ENCODE assay signal across 8 cellular contexts in the genomic region with DNA sequence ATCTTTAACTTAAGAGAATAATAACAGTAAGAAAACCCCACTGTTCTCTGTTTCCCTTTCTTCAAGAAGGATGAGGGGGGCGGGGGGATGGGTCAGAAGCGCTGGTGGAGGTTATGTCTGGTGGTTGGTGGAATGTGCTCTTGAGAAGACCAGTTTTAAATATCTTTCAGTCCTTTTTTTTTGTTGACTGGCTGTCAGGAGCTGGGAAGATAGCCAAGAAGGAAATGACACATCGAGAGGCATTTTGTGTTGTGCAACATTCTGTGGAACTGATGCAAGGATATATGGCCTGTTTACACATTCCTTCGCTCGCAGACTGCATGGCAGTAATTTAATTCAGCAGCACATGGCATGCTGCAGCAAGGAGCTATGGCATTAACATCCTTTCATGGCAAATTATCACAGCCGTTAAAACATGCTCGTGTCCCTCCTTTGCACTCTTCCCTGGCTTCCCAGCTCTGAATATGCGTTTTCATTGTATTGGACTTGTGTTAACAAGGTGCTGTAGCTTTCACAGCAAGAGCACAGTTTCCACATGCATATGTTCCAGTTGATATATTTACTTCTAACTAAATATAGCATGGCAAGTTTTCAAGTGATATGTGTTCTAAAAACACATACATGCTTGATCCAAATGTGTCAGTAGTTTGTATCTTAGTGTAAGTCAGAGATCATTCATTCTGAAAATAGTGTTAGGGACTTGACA.
DNase-seq lines count a peak whose midpoint lies in the region; ATAC-seq and TF ChIP-seq lines count a peak whose summit lies in the region.

No MANE protein-coding gene starts in this region.

- H3K36me3 Mint-ChIP-seq in chondrocyte (ENCODE audit: low read depth) = peaks cover 6% of the 10 kb centered on the region

- peak; percentile 100 for ATAC-seq in left colon
- ATAC-seq in GM18520 (IDR thresholded peaks at IDR 0.05; ENCODE audit: unreplicated experiment) = no peak
- ATAC-seq in HG03378 (IDR thresholded peaks at IDR 0.05; ENCODE audit: unreplicated experiment) = no peak

- H3K4me1 Mint-ChIP-seq in chondrocyte (ENCODE audit: low read depth) = peaks cover 64% of the 10 kb centered on the region

- TF ChIP-seq CTCF in BJ (IDR thresholded peaks at IDR 0.05; ENCODE audit: insufficient read depth, low read depth, low read length) (no peak), chondrocyte (IDR thresholded peaks at IDR 0.05) (no peak)

- H3K4me3 ChIP-seq in BJ (ENCODE audit: low read depth, low read length) = no peak overlapping the region

- no peaks in the 10 kb centered on the region for H3K27me3 Mint-ChIP-seq in chondrocyte (ENCODE audit: low read depth)

- no peaks in the 10 kb centered on the region for H3K9me3 Mint-ChIP-seq in chondrocyte (ENCODE audit: low read depth)

- DNase-seq in BJ (ENCODE audit: low read depth) (peak; percentile 98), HK-2 (ENCODE audit: unreplicated experiment) (peak; percentile 79), RKO (ENCODE audit: low spot score) (peak; percentile 99), chondrocyte (ENCODE audit: low spot score) (no peak), left colon (peak; percentile 52 to 70), superior temporal gyrus (ENCODE audit: extremely low spot score) (peak; percentile 70)

- H3K4me3 Mint-ChIP-seq in chondrocyte (ENCODE audit: unreplicated experiment) = peak overlapping the region; percentile 21

- no peaks in the 10 kb centered on the region for H3K36me3 ChIP-seq in BJ (ENCODE audit: control insufficient read depth, insufficient read depth, low read length)

- H3K27me3 ChIP-seq in BJ (ENCODE audit: control insufficient read depth, insufficient read depth, low read length) = no peaks in the 10 kb centered on the region

- intact Hi-C loops in left colon (cut with DNase I, micrococcal nuclease) = no loop called here

- H3K27ac Mint-ChIP-seq in chondrocyte (ENCODE audit: unreplicated experiment) = peak overlapping the region; percentile 91

- CTCF ChIA-PET in BJ (lab: Yijun Ruan, JAX) = interaction anchor here (0.6 kb wide), 1 partner anchor 110 kb away, joined by 3 read pairs; no protein-coding TSS in a partner anchor

- POLR2A ChIA-PET in BJ (lab: Charles Lee) = interaction anchor here (0.6 kb wide), 1 partner anchor 9 kb away, joined by 3 read pairs; no protein-coding TSS in a partner anchor
